Comparison of ENCODE assay signal across 9 cellular contexts in genomic region chr10:119166564-119166963, GRCh38. TPM values are rescaled to one million over a fixed set of nuclear protein-coding genes. Genes with fewer than 3 reads are reported as not detected.
A peak's percentile ranks its signal among the peaks of the same experiment; 100 is the strongest.
DNase-seq lines count a peak whose midpoint lies in the region; ATAC-seq and TF ChIP-seq lines count a peak whose summit lies in the region.
"Had no signal": no experiment of that assay in that cellular context is flagged by ENCODE, and none has a peak within 500 bp of the region (broad histone marks: within the 10 kb centered on the region; RNA-seq: fewer than 3 reads in every experiment).

No MANE protein-coding gene starts in this region.

- intact Hi-C loops in colonic mucosa (cut with DNase I) = loop anchor here (10.0 kb wide), 1 partner anchor 112 kb away; no protein-coding TSS in a partner anchor
- intact Hi-C loops in prostate gland (cut with DNase I) = no loop called here
- intact Hi-C loops in left colon (cut with DNase I, micrococcal nuclease) = no loop called here

- H3K9me3 ChIP-seq in colonic mucosa (no peaks in the 10 kb centered on the region), prostate gland (no peaks in the 10 kb centered on the region)

- H3K36me3 ChIP-seq in colonic mucosa (peaks cover 12% of the 10 kb centered on the region), prostate gland (peaks cover 0 to 18% of the 10 kb centered on the region in 2 donors)

- no peak for TF ChIP-seq POLR2A in prostate gland (IDR thresholded peaks at IDR 0.05)

- H3K27me3 ChIP-seq in colonic mucosa (no peaks in the 10 kb centered on the region), prostate gland (replicated peaks; ENCODE audit: insufficient read depth) (no peaks in the 10 kb centered on the region)

- WGBS in prostate gland = 72% methylated on average over 8 of the region's 8 CpGs

- DNase-seq in DMS53 (lab: John Stamatoyannopoulos, UW) (peak; percentile 44), DMS53 treated with DMSO at 0.1 percent for 48 hours (lab: John Stamatoyannopoulos, UW; ENCODE audit: unreplicated experiment) (no peak), MV-4-11 (lab: John Stamatoyannopoulos, UW) (peak; percentile 47), colonic mucosa (no peak), prostate gland (ENCODE audit: low spot score) (no peak), HPDE6-E6E7 (ENCODE audit: extremely low spot score) (no peak), left colon (no peak)
- DNase-seq in stimulated activated naive CD4-positive, alpha-beta T cell (lab: John Stamatoyannopoulos, UW) = no peak
- DNase-seq: 8988T had no signal

- H3K4me1 ChIP-seq in colonic mucosa (no peaks in the 10 kb centered on the region), prostate gland (replicated peaks) (no peaks in the 10 kb centered on the region)

- TF ChIP-seq CTCF in colonic mucosa (IDR thresholded peaks at IDR 0.05) (no peak), prostate gland (IDR thresholded peaks at IDR 0.05) (no peak)

- ATAC-seq in left colon = no peak

- no peak overlapping the region for H3K9ac ChIP-seq in colonic mucosa (ENCODE audit: low read depth in 2 of 2, low read length in 2 of 2)

- H3K4me3 ChIP-seq in colonic mucosa (no peak overlapping the region), prostate gland (no peak overlapping the region)

- peak overlapping the region; percentile 61 for H3K27ac ChIP-seq in colonic mucosa
- H3K27ac ChIP-seq in prostate gland = peak overlapping the region; percentile 86 to 92

RNA-seq across cellular contexts. Expression of gene SFXN4, which starts 1.1 kb away (rescaled TPM):
- total RNA-seq in colonic mucosa = 10 to 100 TPM; 29.4 to 37.2 TPM
- 10 to 100 TPM; 19.7 to 22.7 TPM for total RNA-seq in prostate gland
- 10 to 100 TPM; 30.8 to 37.0 TPM for total RNA-seq in left colon

RNA-seq across cellular contexts. Expression of gene PRDX3, which starts 12.0 kb away (rescaled TPM):
- total RNA-seq in colonic mucosa (100 to 1,000 TPM; 147 to 156 TPM), prostate gland (100 to 1,000 TPM; 123 to 167 TPM), left colon (100 to 1,000 TPM; 102 to 111 TPM)

RNA-seq across cellular contexts. Expression of gene GRK5, which starts 40.8 kb away (rescaled TPM):
- total RNA-seq in colonic mucosa (10 to 100 TPM in 1 of 2 donors, 1 to 10 TPM in 1; 4.6 to 12.7 TPM), prostate gland (10 to 100 TPM in 1 of 2 donors, 1 to 10 TPM in 1; 4.8 to 10.6 TPM), left colon (10 to 100 TPM in 1 of 2 donors, 1 to 10 TPM in 1; 7.8 to 12.4 TPM)

Comparison
In these comparisons a context has a peak if more than half of its experiments do, and no peak if none do; other contexts are left out.
1. DNase-seq: peak in DMS53 (single experiment) and MV-4-11 (single experiment); none in DMS53 treated with DMSO at 0.1 percent for 48 hours (single experiment), colonic mucosa (single experiment), prostate gland (single experiment), HPDE6-E6E7 (single experiment), stimulated activated naive CD4-positive, alpha-beta T cell (0 of 6) and left colon (0 of 2).